1 cellular context compared by ENCODE assay signal in genomic region chr3:46205286-46205960, GRCh38.
TF ChIP-seq lines count a peak whose summit lies in the region.

No MANE protein-coding gene starts in this region.

TF ChIP-seq in GM12878, 131 proteins besides CTCF, POLR2A, EP300 and RAD21:
- TF ChIP-seq SREBF1 (IDR thresholded peaks at IDR 0.05; ENCODE audit: low read length) = no peak
- TF ChIP-seq MYB (IDR thresholded peaks at IDR 0.05; ENCODE audit: borderline replicate concordance, low read depth, low read length) = no peak
- TF ChIP-seq YY1 (IDR thresholded peaks at IDR 0.05; ENCODE audit: low read depth, low read length) = no peak
- no peak for TF ChIP-seq SRF (IDR thresholded peaks at IDR 0.05; ENCODE audit: low read depth in 2 of 2, low read length in 2 of 2)
- TF ChIP-seq BRCA1 (IDR thresholded peaks at IDR 0.05; ENCODE audit: low read depth, low read length) = no peak
- no peak for TF ChIP-seq STAT3 (IDR thresholded peaks at IDR 0.05; ENCODE audit: low read depth, low read length)
- no peak for TF ChIP-seq CREB1 (IDR thresholded peaks at IDR 0.05; ENCODE audit: low read depth)
- TF ChIP-seq SMAD5 (IDR thresholded peaks at IDR 0.05; ENCODE audit: low read depth) = no peak
- TF ChIP-seq SMC3 (IDR thresholded peaks at IDR 0.05; ENCODE audit: borderline replicate concordance, low read length) = no peak
- no peak for TF ChIP-seq EGR1 (IDR thresholded peaks at IDR 0.05; ENCODE audit: borderline replicate concordance in 1 of 2, low read depth in 2 of 2, low read length in 2 of 2)
- no peak for TF ChIP-seq RFX5 (IDR thresholded peaks at IDR 0.05; ENCODE audit: low read depth, low read length)
- TF ChIP-seq NFXL1 (IDR thresholded peaks at IDR 0.05; ENCODE audit: borderline replicate concordance) = no peak
- no peak for TF ChIP-seq SIX5 (IDR thresholded peaks at IDR 0.05; ENCODE audit: low read depth, low read length, severe bottlenecking)
- TF ChIP-seq CBX5 (IDR thresholded peaks at IDR 0.05; ENCODE audit: low read depth) = no peak
- TF ChIP-seq JUNB (IDR thresholded peaks at IDR 0.05) = no peak
- no peak for TF ChIP-seq USF1 (IDR thresholded peaks at IDR 0.05; ENCODE audit: borderline replicate concordance, extremely low read length, insufficient read depth, low read depth, low read length)
- no peak for TF ChIP-seq TCF12 (IDR thresholded peaks at IDR 0.05; ENCODE audit: low read depth, low read length)
TF ChIP-seq in GM12878: peak in this region for 0.
